In the genomic region with DNA sequence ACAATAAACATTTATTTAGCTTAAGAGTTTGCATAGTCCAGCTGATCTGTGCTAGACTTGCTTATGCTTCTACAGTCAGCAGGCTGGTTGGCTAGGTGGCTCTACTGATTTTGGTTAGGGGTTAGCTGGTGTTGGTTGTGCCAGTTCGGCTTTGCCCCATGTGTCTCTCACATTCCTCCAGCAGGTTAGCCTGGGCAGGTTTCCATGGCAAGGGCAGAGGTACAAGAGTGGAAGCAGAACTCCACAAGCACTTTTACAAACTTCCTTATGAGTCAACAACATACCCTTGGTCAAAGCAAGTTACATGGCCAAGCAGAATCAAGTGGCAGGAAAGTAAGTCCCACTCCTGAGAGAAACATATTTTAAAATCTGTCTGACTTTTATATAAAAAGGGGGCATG, we compare ENCODE assay signal across 21 cellular contexts.
"Had no signal": no experiment of that assay in that cellular context is flagged by ENCODE, and none has a peak within 500 bp of the region (broad histone marks: within the 10 kb centered on the region; RNA-seq: fewer than 3 reads in every experiment).

No MANE protein-coding gene starts in this region.

- H3K4me3 Mint-ChIP-seq: activated naive CD4-positive, alpha-beta T cell treated with anti-CD3 and anti-CD28 coated beads for 36 hours; activated naive CD8-positive, alpha-beta T cell treated with anti-CD3 and anti-CD28 coated beads, Interleukin-2, amount 10 ng/mL, durations not matched to agents 7 days and 5 days; effector memory CD8-positive, alpha-beta T cell; stimulated activated memory B cell treated with anti-CD40 and anti-IgM and Interleukin-4, amounts not matched to agents 10 μg/mL and 1 μg/mL and 100 μg/mL, for 72 hours had no signal

- H3K36me3 ChIP-seq: breast epithelium, colonic mucosa, vagina had no signal

- H3K4me1 Mint-ChIP-seq: activated naive CD8-positive, alpha-beta T cell treated with anti-CD3 and anti-CD28 coated beads, Interleukin-2, amount 10 ng/mL, durations not matched to agents 7 days and 5 days; stimulated activated memory B cell treated with anti-CD40 and anti-IgM and Interleukin-4, amounts not matched to agents 10 μg/mL and 1 μg/mL and 100 μg/mL, for 72 hours had no signal

- H3K27me3 Mint-ChIP-seq: activated naive CD8-positive, alpha-beta T cell treated with anti-CD3 and anti-CD28 coated beads, Interleukin-2, amount 10 ng/mL, durations not matched to agents 7 days and 5 days; effector memory CD8-positive, alpha-beta T cell; naive B cell; stimulated activated memory B cell treated with anti-CD40 and anti-IgM and Interleukin-4, amounts not matched to agents 10 μg/mL and 1 μg/mL and 100 μg/mL, for 72 hours had no signal

- ATAC-seq: effector memory CD8-positive, alpha-beta T cell; gastroesophageal sphincter; sciatic nerve; stimulated activated memory B cell treated with anti-CD40 and anti-IgM and Interleukin-4, amounts not matched to agents 10 μg/mL and 1 μg/mL and 100 μg/mL, for 72 hours had no signal

- H3K4me3 ChIP-seq: breast epithelium, colonic mucosa, dorsolateral prefrontal cortex, gastroesophageal sphincter, transverse colon, vagina had no signal

- H3K27ac ChIP-seq: breast epithelium, colonic mucosa, dorsolateral prefrontal cortex, gastroesophageal sphincter, transverse colon, vagina had no signal

- H3K27me3 ChIP-seq: breast epithelium, colonic mucosa, dorsolateral prefrontal cortex, gastroesophageal sphincter, transverse colon, vagina had no signal

- H3K9me3 Mint-ChIP-seq: activated naive CD4-positive, alpha-beta T cell treated with anti-CD3 and anti-CD28 coated beads for 36 hours; activated naive CD8-positive, alpha-beta T cell treated with anti-CD3 and anti-CD28 coated beads, Interleukin-2, amount 10 ng/mL, durations not matched to agents 7 days and 5 days; effector memory CD8-positive, alpha-beta T cell; naive B cell; stimulated activated memory B cell treated with anti-CD40 and anti-IgM and Interleukin-4, amounts not matched to agents 10 μg/mL and 1 μg/mL and 100 μg/mL, for 72 hours had no signal

- H3K4me1 ChIP-seq: breast epithelium, colonic mucosa, gastroesophageal sphincter, transverse colon, vagina had no signal

- H3K9me3 ChIP-seq: breast epithelium, colonic mucosa, gastroesophageal sphincter, transverse colon, vagina had no signal

- H3K36me3 Mint-ChIP-seq: naive B cell had no signal

- H3K27ac Mint-ChIP-seq: activated naive CD4-positive, alpha-beta T cell treated with anti-CD3 and anti-CD28 coated beads for 36 hours; activated naive CD8-positive, alpha-beta T cell treated with anti-CD3 and anti-CD28 coated beads, Interleukin-2, amount 10 ng/mL, durations not matched to agents 7 days and 5 days; effector memory CD8-positive, alpha-beta T cell; stimulated activated memory B cell treated with anti-CD40 and anti-IgM and Interleukin-4, amounts not matched to agents 10 μg/mL and 1 μg/mL and 100 μg/mL, for 72 hours had no signal

- DNase-seq: activated naive CD4-positive, alpha-beta T cell treated with anti-CD3 and anti-CD28 coated beads for 36 hours; activated naive CD8-positive, alpha-beta T cell treated with anti-CD3 and anti-CD28 coated beads, Interleukin-2, amount 10 ng/mL, durations not matched to agents 7 days and 5 days; activated T-cell treated with anti-CD3 and anti-CD28 coated beads, Interleukin-2, amount 50 U/mL, for 1 hour; amniotic stem cell; colonic mucosa; dorsolateral prefrontal cortex; effector memory CD8-positive, alpha-beta T cell; head of caudate nucleus; hypothalamus; mesendoderm; naive B cell; occipital lobe; small intestine; stimulated activated CD4-positive, alpha-beta T cell treated with anti-CD3 and anti-CD28 coated beads, Interleukin-15, amount 100 ng/mL, for 24 hours; T-helper 9 cell; transverse colon had no signal
